Comparison of ENCODE assay signal across 1 cellular context in genomic region chr3:178001670-178002101, GRCh38.
TF ChIP-seq lines count a peak whose summit lies in the region.

No MANE protein-coding gene starts in this region.

TF ChIP-seq in liver, 16 proteins besides CTCF, POLR2A, EP300 and RAD21 (continued from another document):
- TF ChIP-seq REST (IDR thresholded peaks at IDR 0.05) (no peak), FOXA2 (IDR thresholded peaks at IDR 0.05) (no peak)
- TF ChIP-seq, protein P1, sequence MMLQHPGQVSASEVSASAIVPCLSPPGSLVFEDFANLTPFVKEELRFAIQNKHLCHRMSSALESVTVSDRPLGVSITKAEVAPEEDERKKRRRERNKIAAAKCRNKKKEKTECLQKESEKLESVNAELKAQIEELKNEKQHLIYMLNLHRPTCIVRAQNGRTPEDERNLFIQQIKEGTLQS (IDR thresholded peaks at IDR 0.05) = no peak
